Comparison of ENCODE assay signal across 20 cellular contexts in the genomic region with DNA sequence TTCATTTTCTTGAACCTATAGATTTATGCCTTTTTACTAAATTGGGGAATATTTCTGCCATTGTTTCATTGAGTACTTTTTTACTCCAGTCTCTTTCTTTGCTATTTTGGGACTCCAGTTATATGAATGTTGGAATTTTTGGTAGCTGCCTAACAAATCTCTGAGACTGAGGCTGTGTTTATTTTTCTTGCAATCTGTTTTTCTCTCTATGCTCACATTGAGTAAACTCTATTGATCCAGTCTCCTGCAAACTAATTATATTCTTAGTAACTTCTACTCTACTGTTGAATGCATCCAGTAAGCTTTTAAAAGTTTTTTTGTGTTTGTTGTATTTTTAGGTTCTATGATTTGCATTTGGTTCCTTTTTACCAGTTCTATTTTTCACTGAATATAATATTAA.
DNase-seq lines count a peak whose midpoint lies in the region; ATAC-seq, FAIRE-seq and TF ChIP-seq lines count a peak whose summit lies in the region.
"Had no signal": no experiment of that assay in that cellular context is flagged by ENCODE, and none has a peak within 500 bp of the region (broad histone marks: within the 10 kb centered on the region; RNA-seq: fewer than 3 reads in every experiment).

No MANE protein-coding gene starts in this region.

- in situ Hi-C loops in HepG2 (cut with HindIII; ENCODE audit: extremely low pct_ligation_motif_present, low pct_unique_long_range_greater_than_20kb), result no loop called here

- no peak overlapping the region for H2AFZ ChIP-seq in HepG2 (ENCODE audit: low read length)

- no peak overlapping the region for H3K27ac Mint-ChIP-seq in WTC11
- H3K27ac Mint-ChIP-seq: B cell; CD4-positive, alpha-beta T cell; CD8-positive, alpha-beta T cell had no signal

- TF ChIP-seq CTCF in right lobe of liver (IDR thresholded peaks at IDR 0.05), result no peak
- TF ChIP-seq CTCF in HepG2 (CRISPR knock-in tag; IDR thresholded peaks at IDR 0.05), result no peak
- no peak for TF ChIP-seq CTCF in right atrium auricular region (IDR thresholded peaks at IDR 0.05)
- no peak for TF ChIP-seq CTCF in WTC11 (IDR thresholded peaks at IDR 0.05)

- DNase-seq in right lobe of liver (no peak), HepG2 (ENCODE audit: low spot score) (no peak), fibroblast of peridontal ligament (ENCODE audit: extremely low read depth) (peak; percentile 6), right atrium auricular region (ENCODE audit: low spot score) (no peak), WTC11 (ENCODE audit: low spot score) (no peak)
- DNase-seq: AML-193; Caco-2; Calu3; CD4-positive, alpha-beta T cell; CD8-positive, alpha-beta T cell; DMS79 treated with DMSO at 0.1 percent for 48 hours; GF-D8 had no signal

- H3K9me3 ChIP-seq in right lobe of liver (no peaks in the 10 kb centered on the region), HepG2 (ENCODE audit: low read length) (no peaks in the 10 kb centered on the region), right atrium auricular region (no peaks in the 10 kb centered on the region)
- H3K9me3 ChIP-seq: A549, Caco-2 had no signal

- H3K36me3 ChIP-seq in right lobe of liver (no peaks in the 10 kb centered on the region), HepG2 (replicated peaks in 1 of 2; ENCODE audit: control insufficient read depth in 1 of 2, insufficient read depth in 2 of 2, low read length in 2 of 2) (no peaks in the 10 kb centered on the region), right atrium auricular region (no peaks in the 10 kb centered on the region)
- H3K36me3 ChIP-seq: BLaER1 treated with 17β-estradiol and CSF1 and Interleukin-3, amounts not matched to agents 10 nM and 100 nM had no signal

- TF ChIP-seq RAD21 in HepG2 (CRISPR knock-in tag; IDR thresholded peaks at IDR 0.05), result no peak

- no peak overlapping the region for H3K9ac ChIP-seq in HepG2 (ENCODE audit: insufficient read depth, low read depth, low read length)
- H3K9ac ChIP-seq: BLaER1 treated with 17β-estradiol and CSF1 and Interleukin-3, amounts not matched to agents 10 nM and 100 nM had no signal

- H3K4me3 ChIP-seq in right lobe of liver (no peak overlapping the region), HepG2 (replicated peaks in 1 of 3; ENCODE audit: insufficient read depth in 1 of 3, low read depth in 2 of 3, low read length in 3 of 3) (no peak overlapping the region), right atrium auricular region (no peak overlapping the region)
- H3K4me3 ChIP-seq: A549; BLaER1 treated with 17β-estradiol and CSF1 and Interleukin-3, amounts not matched to agents 10 nM and 100 nM had no signal

- TF ChIP-seq EP300 in HepG2 (IDR thresholded peaks at IDR 0.05; ENCODE audit: low read depth in 2 of 2, low read length in 2 of 2) (no peak), HepG2 (CRISPR knock-in tag; IDR thresholded peaks at IDR 0.05; ENCODE audit: borderline replicate concordance) (no peak)

- H3K27me3 Mint-ChIP-seq in WTC11 (ENCODE audit: low read depth), result no peaks in the 10 kb centered on the region
- H3K27me3 Mint-ChIP-seq: B cell had no signal

- intact Hi-C loops in right lobe of liver (cut with DNase I) (no loop called here), HepG2 (cut with micrococcal nuclease; ENCODE audit: unreplicated experiment) (no loop called here)

- POLR2A ChIA-PET in HepG2 (lab: Yijun Ruan, JAX) (no interaction called here), WTC11 (lab: Charles Lee) (no interaction called here)

- H3K27me3 ChIP-seq in right lobe of liver (no peaks in the 10 kb centered on the region), HepG2 (ENCODE audit: control insufficient read depth in 1 of 2, insufficient read depth in 2 of 2, low read length in 2 of 2) (no peaks in the 10 kb centered on the region), right atrium auricular region (no peaks in the 10 kb centered on the region)
- H3K27me3 ChIP-seq: BLaER1 treated with 17β-estradiol and CSF1 and Interleukin-3, amounts not matched to agents 10 nM and 100 nM had no signal

- ATAC-seq in right lobe of liver, result peak; percentile 38 to 67 (median 61)
- no peak for ATAC-seq in HepG2
- ATAC-seq in WTC11, result no peak
- ATAC-seq: A549; CD8-positive, alpha-beta T cell had no signal

- H3K27ac ChIP-seq in right lobe of liver, result no peak overlapping the region
- H3K27ac ChIP-seq in HepG2 (ENCODE audit: extremely low read length, insufficient read depth, low read length), result no peak overlapping the region
- H3K27ac ChIP-seq in right atrium auricular region, result no peak overlapping the region
- H3K27ac ChIP-seq: 22Rv1; A549; BLaER1 treated with 17β-estradiol and CSF1 and Interleukin-3, amounts not matched to agents 10 nM and 100 nM; C4-2B had no signal

- no TSS peak for BruUV-seq in HepG2 (replicated peaks; lab: Mats Ljungman, UMichigan)

- no peaks in the 10 kb centered on the region for H3K79me2 ChIP-seq in HepG2 (ENCODE audit: insufficient read depth, low read length)

- no peak overlapping the region for H3K4me2 ChIP-seq in HepG2 (ENCODE audit: low read depth, low read length)
- H3K4me2 ChIP-seq: A549; BLaER1 treated with 17β-estradiol and CSF1 and Interleukin-3, amounts not matched to agents 10 nM and 100 nM had no signal

- peaks cover 6% of the 10 kb centered on the region for H3K36me3 Mint-ChIP-seq in WTC11
- H3K36me3 Mint-ChIP-seq: CD8-positive, alpha-beta T cell had no signal

- no peaks in the 10 kb centered on the region for H3K4me1 Mint-ChIP-seq in WTC11
- H3K4me1 Mint-ChIP-seq: B cell had no signal

- H4K20me1 ChIP-seq in HepG2 (ENCODE audit: insufficient read depth, low read length), result no peaks in the 10 kb centered on the region
- H4K20me1 ChIP-seq: BLaER1 treated with 17β-estradiol and CSF1 and Interleukin-3, amounts not matched to agents 10 nM and 100 nM had no signal

- no peak for FAIRE-seq in HepG2 (lab: Jason Lieb, UNC)
- FAIRE-seq: A549, D721Med, GM12891, GM19239 had no signal

- CTCF ChIA-PET in HepG2 (lab: Yijun Ruan, JAX; ENCODE audit: low intra/inter-chr PET ratio, low total read pairs), result no interaction called here
- CTCF ChIA-PET in WTC11 (lab: Charles Lee), result no interaction called here

- H3K4me3 Mint-ChIP-seq in WTC11, result no peak overlapping the region
- H3K4me3 Mint-ChIP-seq: B cell; CD4-positive, alpha-beta T cell; CD8-positive, alpha-beta T cell had no signal

- peaks cover 30% of the 10 kb centered on the region for H3K9me3 Mint-ChIP-seq in WTC11
- H3K9me3 Mint-ChIP-seq: CD4-positive, alpha-beta T cell had no signal

- TF ChIP-seq POLR2A in right lobe of liver (IDR thresholded peaks at IDR 0.05), result no peak
- no peak for TF ChIP-seq POLR2A in HepG2 (IDR thresholded peaks at IDR 0.05; ENCODE audit: insufficient read depth in 1 of 2, low read depth in 2 of 2, low read length in 2 of 2)

- H3K4me1 ChIP-seq in right lobe of liver, result no peaks in the 10 kb centered on the region
- no peaks in the 10 kb centered on the region for H3K4me1 ChIP-seq in HepG2 (ENCODE audit: insufficient read depth, low read length)
- no peaks in the 10 kb centered on the region for H3K4me1 ChIP-seq in right atrium auricular region
- H3K4me1 ChIP-seq: A549; BLaER1 treated with 17β-estradiol and CSF1 and Interleukin-3, amounts not matched to agents 10 nM and 100 nM; Caco-2 had no signal

TF ChIP-seq in HepG2, 621 proteins besides CTCF, POLR2A, EP300 and RAD21:
- TF ChIP-seq CAMTA2 (CRISPR knock-in tag; IDR thresholded peaks at IDR 0.05; ENCODE audit: borderline replicate concordance), result no peak
- TF ChIP-seq ZNF660 (CRISPR knock-in tag; IDR thresholded peaks at IDR 0.05; ENCODE audit: borderline replicate concordance, low read depth), result no peak
- TF ChIP-seq ZNF816 (CRISPR knock-in tag; IDR thresholded peaks at IDR 0.05; ENCODE audit: borderline replicate concordance), result no peak
- TF ChIP-seq NKX3-1 (CRISPR knock-in tag; IDR thresholded peaks at IDR 0.05), result no peak
- no peak for TF ChIP-seq ELF4 (CRISPR knock-in tag; IDR thresholded peaks at IDR 0.05; ENCODE audit: borderline replicate concordance)
- TF ChIP-seq JUNB (CRISPR knock-in tag; IDR thresholded peaks at IDR 0.05; ENCODE audit: borderline replicate concordance), result no peak
- TF ChIP-seq ZNF510 (CRISPR knock-in tag; IDR thresholded peaks at IDR 0.05; ENCODE audit: low read depth), result no peak
- no peak for TF ChIP-seq ZNF205 (CRISPR knock-in tag; IDR thresholded peaks at IDR 0.05)
- TF ChIP-seq NCOR1 (IDR thresholded peaks at IDR 0.05; ENCODE audit: borderline replicate concordance, low read length), result no peak

TF ChIP-seq in WTC11, 78 proteins besides CTCF, POLR2A, EP300 and RAD21 (continues in another document):
- no peak for TF ChIP-seq JUN (CRISPR knock-in tag; IDR thresholded peaks at IDR 0.05)
- no peak for TF ChIP-seq NR3C1 (CRISPR knock-in tag; conservative IDR thresholded peaks at IDR 0.05; ENCODE audit: low read depth)
- no peak for TF ChIP-seq RELA (CRISPR knock-in tag; IDR thresholded peaks at IDR 0.05; ENCODE audit: borderline replicate concordance)
- TF ChIP-seq ZNF532 (CRISPR knock-in tag; IDR thresholded peaks at IDR 0.05; ENCODE audit: borderline replicate concordance), result no peak
- no peak for TF ChIP-seq ZBTB21 (CRISPR knock-in tag; IDR thresholded peaks at IDR 0.05; ENCODE audit: borderline replicate concordance)
- no peak for TF ChIP-seq PRRX2 (CRISPR knock-in tag; IDR thresholded peaks at IDR 0.05)

Comparison
In these comparisons a context has a peak if more than half of its experiments do, and no peak if none do; other contexts are left out.
1. ATAC-seq: peak in right lobe of liver (4 of 4); none in HepG2 (single experiment) and WTC11 (single experiment).